Comparison of ENCODE assay signal across 18 cellular contexts in the genomic region with DNA sequence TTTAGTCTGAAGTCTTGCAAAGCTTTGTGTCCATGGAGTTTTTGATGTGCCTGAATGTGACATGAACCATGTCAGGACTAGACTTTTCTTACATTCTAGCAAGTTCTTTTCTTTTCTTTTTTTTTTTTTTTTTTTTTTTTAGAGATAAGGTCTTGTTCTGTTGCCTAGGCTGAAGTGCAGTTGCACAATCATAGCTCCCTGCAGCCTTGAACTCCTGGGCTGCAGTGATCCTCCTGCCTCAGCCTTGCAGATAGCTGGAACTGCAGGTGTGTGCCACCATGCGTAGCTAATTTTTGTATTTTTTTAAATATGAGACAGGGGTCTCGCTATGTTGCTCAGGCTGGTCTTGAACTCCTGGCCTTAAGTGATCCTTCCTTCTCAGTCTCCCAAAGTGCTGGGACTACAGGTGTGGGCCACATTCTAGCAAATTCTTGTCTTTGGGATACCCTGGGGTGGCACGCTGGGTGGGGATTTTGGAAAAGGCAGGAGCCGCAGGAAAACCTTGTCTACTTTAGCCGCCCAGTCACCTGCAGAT.
DNase-seq lines count a peak whose midpoint lies in the region; ATAC-seq, FAIRE-seq and TF ChIP-seq lines count a peak whose summit lies in the region.
"Had no signal": no experiment of that assay in that cellular context is flagged by ENCODE, and none has a peak within 500 bp of the region (broad histone marks: within the 10 kb centered on the region; RNA-seq: fewer than 3 reads in every experiment).

No MANE protein-coding gene starts in this region.

- peaks cover 23 to 28% of the 10 kb centered on the region in 2 donors for H3K4me1 Mint-ChIP-seq in natural killer cell treated with Interleukin-12 subunit alpha and Interleukin-12 subunit beta and Interleukin-15 and Interleukin-18, amount 100 ng/mL, for 72 hours (ENCODE audit: low read depth in 2 of 2)
- peaks cover 26 to 29% of the 10 kb centered on the region in 2 donors for H3K4me1 Mint-ChIP-seq in natural killer cell
- H3K4me1 Mint-ChIP-seq in activated naive CD8-positive, alpha-beta T cell treated with anti-CD3 and anti-CD28 coated beads, Interleukin-2, amount 10 ng/mL, durations not matched to agents 7 days and 5 days = peaks cover 46% of the 10 kb centered on the region
- H3K4me1 Mint-ChIP-seq: activated B cell treated with CpG ODN at 0.5 μM for 24 hours had no signal

- WGBS in liver = 78% methylated on average over 5 of the region's 5 CpGs
- WGBS in transverse colon (ENCODE audit: low coverage in 1 of 2), 2 donors = 79% methylated on average over 5 of the region's 5 CpGs; no CpG with 5 or more reads in 1 of the 2 donors

- H3K27me3 Mint-ChIP-seq in natural killer cell treated with Interleukin-12 subunit alpha and Interleukin-12 subunit beta and Interleukin-15 and Interleukin-18, amount 100 ng/mL, for 72 hours = no peaks in the 10 kb centered on the region
- H3K27me3 Mint-ChIP-seq in natural killer cell (ENCODE audit: low read depth in 2 of 2) = no peaks in the 10 kb centered on the region
- no peaks in the 10 kb centered on the region for H3K27me3 Mint-ChIP-seq in activated naive CD8-positive, alpha-beta T cell treated with anti-CD3 and anti-CD28 coated beads, Interleukin-2, amount 10 ng/mL, durations not matched to agents 7 days and 5 days

- POLR2A ChIA-PET in activated naive CD8-positive, alpha-beta T cell treated with anti-CD3 and anti-CD28 coated beads, Interleukin-2, amount 10 ng/mL, durations not matched to agents 7 days and 5 days (lab: Charles Lee) = interaction anchor here (0.6 kb wide), 1 partner anchor 27 kb away, joined by 3 read pairs; no protein-coding TSS in a partner anchor

- H3K27ac ChIP-seq in liver (ENCODE audit: low read depth in 1 of 2, low read length in 2 of 2) (no peak overlapping the region), transverse colon (peak overlapping the region in 3 of 4 donors; percentile 44 to 55 (median 54)), SJCRH30 (no peak overlapping the region)
- H3K27ac ChIP-seq: skin epidermis had no signal

- H3K36me3 Mint-ChIP-seq in natural killer cell treated with Interleukin-12 subunit alpha and Interleukin-12 subunit beta and Interleukin-15 and Interleukin-18, amount 100 ng/mL, for 72 hours = peaks cover 5% of the 10 kb centered on the region
- peaks cover 17% of the 10 kb centered on the region for H3K36me3 Mint-ChIP-seq in natural killer cell
- H3K36me3 Mint-ChIP-seq in activated naive CD8-positive, alpha-beta T cell treated with anti-CD3 and anti-CD28 coated beads, Interleukin-2, amount 10 ng/mL, durations not matched to agents 7 days and 5 days = peaks cover 13% of the 10 kb centered on the region

- H3K4me3 ChIP-seq in liver (ENCODE audit: low read depth in 1 of 3, low read length in 3 of 3) (no peak overlapping the region), transverse colon (no peak overlapping the region), SJCRH30 (no peak overlapping the region)
- H3K4me3 ChIP-seq: skin epidermis had no signal

- H3K4me1 ChIP-seq in liver (ENCODE audit: control insufficient read depth in 4 of 4, insufficient read depth in 4 of 4, low read length in 3 of 4) = peaks cover 2 to 7% (median 3%) of the 10 kb centered on the region in 4 donors
- peaks cover 0 to 16% (median 8%) of the 10 kb centered on the region in 4 donors for H3K4me1 ChIP-seq in transverse colon
- H3K4me1 ChIP-seq in SJCRH30 = peaks cover 11% of the 10 kb centered on the region; the same call in 1 of the 2 replicates

- no peak for TF ChIP-seq EP300 in transverse colon (IDR thresholded peaks at IDR 0.05; ENCODE audit: low read depth)

- ATAC-seq in natural killer cell treated with Interleukin-12 subunit alpha and Interleukin-12 subunit beta and Interleukin-15 and Interleukin-18, amount 100 ng/mL, for 72 hours = no peak
- ATAC-seq in natural killer cell = no peak
- no peak for ATAC-seq in activated naive CD8-positive, alpha-beta T cell treated with anti-CD3 and anti-CD28 coated beads, Interleukin-2, amount 10 ng/mL, durations not matched to agents 7 days and 5 days (ENCODE audit: low read depth)

- TF ChIP-seq RAD21 in liver (IDR thresholded peaks at IDR 0.05) = no peak

- H3K27ac Mint-ChIP-seq in natural killer cell treated with Interleukin-12 subunit alpha and Interleukin-12 subunit beta and Interleukin-15 and Interleukin-18, amount 100 ng/mL, for 72 hours = peak overlapping the region; percentile 38 to 78
- H3K27ac Mint-ChIP-seq in natural killer cell = peak overlapping the region in 1 of 2 donors; percentile 86
- H3K27ac Mint-ChIP-seq in activated naive CD8-positive, alpha-beta T cell treated with anti-CD3 and anti-CD28 coated beads, Interleukin-2, amount 10 ng/mL, durations not matched to agents 7 days and 5 days = peak overlapping the region; percentile 85
- H3K27ac Mint-ChIP-seq: activated B cell treated with CpG ODN at 0.5 μM for 24 hours had no signal

- no peak for TF ChIP-seq POLR2A in transverse colon (IDR thresholded peaks at IDR 0.05)

- no peak for TF ChIP-seq CTCF in natural killer cell (IDR thresholded peaks at IDR 0.05)
- no peak for TF ChIP-seq CTCF in liver (IDR thresholded peaks at IDR 0.05; ENCODE audit: low read depth, low read length, missing input control)
- no peak for TF ChIP-seq CTCF in transverse colon (IDR thresholded peaks at IDR 0.05)
- no peak for TF ChIP-seq CTCF in D721Med (IDR thresholded peaks at IDR 0.05; ENCODE audit: insufficient read depth, missing control alignments)

- FAIRE-seq in D721Med (lab: Jason Lieb, UNC) = no peak

- H3K9me3 ChIP-seq in liver (ENCODE audit: control insufficient read depth in 4 of 4, low read length in 3 of 4) = no peaks in the 10 kb centered on the region
- no peaks in the 10 kb centered on the region for H3K9me3 ChIP-seq in transverse colon
- H3K9me3 ChIP-seq in SJCRH30 (replicated peaks) = no peaks in the 10 kb centered on the region

- DNase-seq in natural killer cell treated with Interleukin-12 subunit alpha and Interleukin-12 subunit beta and Interleukin-15 and Interleukin-18, amount 100 ng/mL, for 72 hours (ENCODE audit: low spot score) = no peak
- DNase-seq in natural killer cell (no peak), transverse colon (no peak), SJCRH30 (no peak), D721Med (ENCODE audit: insufficient read length, low spot score) (no peak), amniotic stem cell (lab: John Stamatoyannopoulos, UW) (no peak)
- DNase-seq in activated naive CD8-positive, alpha-beta T cell treated with anti-CD3 and anti-CD28 coated beads, Interleukin-2, amount 10 ng/mL, durations not matched to agents 7 days and 5 days = no peak
- DNase-seq: activated B cell treated with CpG ODN at 0.5 μM for 24 hours; activated CD8-positive, alpha-beta memory T cell treated with anti-CD3 and anti-CD28 coated beads, Interleukin-2, amount 50 U/mL, for 4 hours; central memory CD4-positive, alpha-beta T cell; COR-L47; effector memory CD4-positive, alpha-beta T cell; kidney glomerular epithelial cell; NCI-H187 treated with DMSO at 0.1 percent for 48 hours; stimulated activated CD4-positive, alpha-beta T cell treated with anti-CD3 and anti-CD28 coated beads, Interleukin-4, amount 100 ng/mL, for 24 hours had no signal

- no peaks in the 10 kb centered on the region for H3K9me3 Mint-ChIP-seq in natural killer cell treated with Interleukin-12 subunit alpha and Interleukin-12 subunit beta and Interleukin-15 and Interleukin-18, amount 100 ng/mL, for 72 hours
- no peaks in the 10 kb centered on the region for H3K9me3 Mint-ChIP-seq in natural killer cell
- H3K9me3 Mint-ChIP-seq in activated naive CD8-positive, alpha-beta T cell treated with anti-CD3 and anti-CD28 coated beads, Interleukin-2, amount 10 ng/mL, durations not matched to agents 7 days and 5 days = no peaks in the 10 kb centered on the region
- H3K9me3 Mint-ChIP-seq: activated B cell treated with CpG ODN at 0.5 μM for 24 hours; activated naive CD4-positive, alpha-beta T cell treated with anti-CD3 and anti-CD28 coated beads, Interleukin-2, amount 50 U/mL, for 72 hours had no signal

- H3K9ac ChIP-seq in liver (ENCODE audit: low read depth in 1 of 2, low read length in 2 of 2) = no peak overlapping the region

- H3K36me3 ChIP-seq in liver (ENCODE audit: control insufficient read depth in 4 of 4, insufficient read depth in 3 of 4, low read depth in 1 of 4, low read length in 3 of 4) (peaks cover 7 to 34% (median 19%) of the 10 kb centered on the region in 4 donors), transverse colon (peaks cover 0 to 24% (median 7%) of the 10 kb centered on the region in 4 donors), SJCRH30 (peaks cover 21% of the 10 kb centered on the region)

- intact Hi-C loops in natural killer cell (cut with micrococcal nuclease) = no loop called here
- intact Hi-C loops in transverse colon (cut with DNase I; ENCODE audit: low total_unique reads) = no loop called here

- no peaks in the 10 kb centered on the region for H3K27me3 ChIP-seq in liver (ENCODE audit: control insufficient read depth in 4 of 4, insufficient read depth in 4 of 4, low read length in 3 of 4)
- no peaks in the 10 kb centered on the region for H3K27me3 ChIP-seq in transverse colon
- no peaks in the 10 kb centered on the region for H3K27me3 ChIP-seq in SJCRH30

- peak overlapping the region; percentile 67 for H3K4me3 Mint-ChIP-seq in natural killer cell treated with Interleukin-12 subunit alpha and Interleukin-12 subunit beta and Interleukin-15 and Interleukin-18, amount 100 ng/mL, for 72 hours
- no peak overlapping the region for H3K4me3 Mint-ChIP-seq in natural killer cell
- no peak overlapping the region for H3K4me3 Mint-ChIP-seq in activated naive CD8-positive, alpha-beta T cell treated with anti-CD3 and anti-CD28 coated beads, Interleukin-2, amount 10 ng/mL, durations not matched to agents 7 days and 5 days
- H3K4me3 Mint-ChIP-seq: activated B cell treated with CpG ODN at 0.5 μM for 24 hours had no signal

- in situ Hi-C loops in transverse colon (cut with MboI; ENCODE audit: low pct_ligation_motif_present in 1 of 4, low pct_unique_long_range_greater_than_20kb in 1 of 4, low sequenced_read_pairs in 3 of 4) = no loop called here

TF ChIP-seq in liver, 16 proteins besides CTCF, POLR2A, EP300 and RAD21 (continues in another document):
- TF ChIP-seq, protein P1, sequence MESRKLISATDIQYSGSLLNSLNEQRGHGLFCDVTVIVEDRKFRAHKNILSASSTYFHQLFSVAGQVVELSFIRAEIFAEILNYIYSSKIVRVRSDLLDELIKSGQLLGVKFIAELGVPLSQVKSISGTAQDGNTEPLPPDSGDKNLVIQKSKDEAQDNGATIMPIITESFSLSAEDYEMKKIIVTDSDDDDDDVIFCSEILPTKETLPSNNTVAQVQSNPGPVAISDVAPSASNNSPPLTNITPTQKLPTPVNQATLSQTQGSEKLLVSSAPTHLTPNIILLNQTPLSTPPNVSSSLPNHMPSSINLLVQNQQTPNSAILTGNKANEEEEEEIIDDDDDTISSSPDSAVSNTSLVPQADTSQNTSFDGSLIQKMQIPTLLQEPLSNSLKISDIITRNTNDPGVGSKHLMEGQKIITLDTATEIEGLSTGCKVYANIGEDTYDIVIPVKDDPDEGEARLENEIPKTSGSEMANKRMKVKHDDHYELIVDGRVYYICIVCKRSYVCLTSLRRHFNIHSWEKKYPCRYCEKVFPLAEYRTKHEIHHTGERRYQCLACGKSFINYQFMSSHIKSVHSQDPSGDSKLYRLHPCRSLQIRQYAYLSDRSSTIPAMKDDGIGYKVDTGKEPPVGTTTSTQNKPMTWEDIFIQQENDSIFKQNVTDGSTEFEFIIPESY (IDR thresholded peaks at IDR 0.05) = no peak

Comparison
In these comparisons a context has a peak if more than half of its experiments do, and no peak if none do; other contexts are left out.
1. H3K27ac ChIP-seq: peak in transverse colon (3 of 4); none in liver (0 of 2) and SJCRH30 (single experiment).